Comparison of ENCODE assay signal across 17 cellular contexts in genomic region chrX:143298663-143299241, GRCh38.
"Had no signal": no experiment of that assay in that cellular context is flagged by ENCODE, and none has a peak within 500 bp of the region (broad histone marks: within the 10 kb centered on the region; RNA-seq: fewer than 3 reads in every experiment).

No MANE protein-coding gene starts in this region.

- H3K4me1 ChIP-seq: SJCRH30 had no signal

- H3K36me3 ChIP-seq: SJCRH30 had no signal

- ATAC-seq: Right ventricle myocardium inferior, SK-N-SH treated with all-trans-retinoic acid at 6 μM for 48 hours had no signal

- H3K9me3 ChIP-seq: SJCRH30 had no signal

- DNase-seq: KBM-7, NCI-H1092, NCI-H1105 treated with DMSO at 0.1 percent for 48 hours, NCI-H1417 treated with DMSO at 0.1 percent for 48 hours, NCI-H146, NCI-H1694 treated with DMSO at 0.1 percent for 48 hours, NCI-H1930, NCI-H2171 treated with DMSO at 0.1 percent for 48 hours, NCI-H510A, NCI-H524 treated with DMSO at 0.1 percent for 48 hours, NCI-H69, NCI-H774, SHP77 treated with DMSO at 0.1 percent for 48 hours, SJCRH30, T-helper 1 cell had no signal

- H3K27ac ChIP-seq: SJCRH30 had no signal

- H3K4me3 ChIP-seq: SJCRH30 had no signal

- H3K27me3 ChIP-seq: SJCRH30 had no signal
